ENCODE assay signal across 1 cellular context in the genomic region with DNA sequence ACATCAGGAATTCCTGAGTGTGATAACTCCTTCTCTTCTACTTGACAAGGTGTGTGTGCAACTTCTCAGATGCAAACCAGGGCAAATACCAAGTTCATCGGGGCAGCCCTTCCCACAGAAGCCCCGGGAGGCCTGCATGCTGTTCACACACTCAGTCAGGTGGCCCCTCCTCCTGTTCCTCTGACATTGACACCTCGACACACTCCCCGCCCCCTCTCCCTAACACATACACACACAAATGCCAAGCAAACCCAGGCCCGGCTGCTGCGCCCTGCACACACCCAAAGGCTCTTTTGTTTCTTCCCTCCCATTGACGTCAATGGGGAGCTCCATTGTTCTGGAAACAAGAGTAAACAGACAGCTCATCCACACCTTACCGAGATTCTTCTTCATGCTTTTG.
TF ChIP-seq lines count a peak whose summit lies in the region.

No MANE protein-coding gene starts in this region.

TF ChIP-seq in HepG2, 621 proteins besides CTCF, POLR2A, EP300 and RAD21 (continued from another document and continues in another):
- TF ChIP-seq ZBTB33 (CRISPR knock-in tag; IDR thresholded peaks at IDR 0.05) (no peak), ZNF639 (CRISPR knock-in tag; conservative IDR thresholded peaks at IDR 0.05) (no peak), TRAFD1 (CRISPR knock-in tag; IDR thresholded peaks at IDR 0.05; ENCODE audit: borderline replicate concordance) (no peak), MEIS2 (CRISPR knock-in tag; IDR thresholded peaks at IDR 0.05) (no peak), SATB2 (CRISPR knock-in tag; IDR thresholded peaks at IDR 0.05) (no peak), KAT7 (CRISPR knock-in tag; IDR thresholded peaks at IDR 0.05; ENCODE audit: borderline replicate concordance) (no peak), SP5 (CRISPR knock-in tag; IDR thresholded peaks at IDR 0.05; ENCODE audit: borderline replicate concordance, low read depth) (peak; percentile 39; the same call in 1 of the 2 replicates), ZSCAN25 (CRISPR knock-in tag; IDR thresholded peaks at IDR 0.05) (no peak), RBFOX2 (IDR thresholded peaks at IDR 0.05; ENCODE audit: low read depth, low read length) (no peak), SETDB1 (CRISPR knock-in tag; IDR thresholded peaks at IDR 0.05; ENCODE audit: borderline replicate concordance) (no peak), ZNF224 (CRISPR knock-in tag; IDR thresholded peaks at IDR 0.05) (no peak), MXI1 (IDR thresholded peaks at IDR 0.05; ENCODE audit: borderline replicate concordance, low read depth, low read length) (peak; percentile 57; the same call in 1 of the 3 replicates), ZNF557 (CRISPR knock-in tag; IDR thresholded peaks at IDR 0.05) (0 out of 2 replicates have a peak, but pooled peaks have one; percentile 69), MLXIP (CRISPR knock-in tag; IDR thresholded peaks at IDR 0.05; ENCODE audit: borderline replicate concordance) (no peak), GPN1 (CRISPR knock-in tag; IDR thresholded peaks at IDR 0.05; ENCODE audit: borderline replicate concordance) (no peak), MNT (IDR thresholded peaks at IDR 0.05) (peak; percentile 44; the same call in 1 of the 2 replicates), ZNF253 (CRISPR knock-in tag; IDR thresholded peaks at IDR 0.05; ENCODE audit: borderline replicate concordance) (no peak), RXRA (CRISPR knock-in tag; IDR thresholded peaks at IDR 0.05) (no peak), ZNF234 (CRISPR knock-in tag; conservative IDR thresholded peaks at IDR 0.05) (no peak)
- TF ChIP-seq, protein P1, sequence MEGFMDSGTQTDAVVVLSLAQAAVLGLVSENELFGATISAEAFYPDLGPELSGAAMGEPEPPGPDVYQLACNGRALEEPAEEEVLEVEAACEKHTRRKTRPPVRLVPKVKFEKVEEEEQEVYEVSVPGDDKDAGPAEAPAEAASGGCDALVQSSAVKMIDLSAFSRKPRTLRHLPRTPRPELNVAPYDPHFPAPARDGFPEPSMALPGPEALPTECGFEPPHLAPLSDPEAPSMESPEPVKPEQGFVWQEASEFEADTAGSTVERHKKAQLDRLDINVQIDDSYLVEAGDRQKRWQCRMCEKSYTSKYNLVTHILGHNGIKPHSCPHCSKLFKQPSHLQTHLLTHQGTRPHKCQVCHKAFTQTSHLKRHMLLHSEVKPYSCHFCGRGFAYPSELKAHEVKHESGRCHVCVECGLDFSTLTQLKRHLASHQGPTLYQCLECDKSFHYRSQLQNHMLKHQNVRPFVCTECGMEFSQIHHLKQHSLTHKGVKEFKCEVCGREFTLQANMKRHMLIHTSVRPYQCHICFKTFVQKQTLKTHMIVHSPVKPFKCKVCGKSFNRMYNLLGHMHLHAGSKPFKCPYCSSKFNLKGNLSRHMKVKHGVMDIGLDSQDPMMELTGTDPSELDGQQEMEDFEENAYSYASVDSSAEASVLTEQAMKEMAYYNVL (CRISPR knock-in tag; IDR thresholded peaks at IDR 0.05; ENCODE audit: borderline replicate concordance): no peak
- TF ChIP-seq, protein P2, sequence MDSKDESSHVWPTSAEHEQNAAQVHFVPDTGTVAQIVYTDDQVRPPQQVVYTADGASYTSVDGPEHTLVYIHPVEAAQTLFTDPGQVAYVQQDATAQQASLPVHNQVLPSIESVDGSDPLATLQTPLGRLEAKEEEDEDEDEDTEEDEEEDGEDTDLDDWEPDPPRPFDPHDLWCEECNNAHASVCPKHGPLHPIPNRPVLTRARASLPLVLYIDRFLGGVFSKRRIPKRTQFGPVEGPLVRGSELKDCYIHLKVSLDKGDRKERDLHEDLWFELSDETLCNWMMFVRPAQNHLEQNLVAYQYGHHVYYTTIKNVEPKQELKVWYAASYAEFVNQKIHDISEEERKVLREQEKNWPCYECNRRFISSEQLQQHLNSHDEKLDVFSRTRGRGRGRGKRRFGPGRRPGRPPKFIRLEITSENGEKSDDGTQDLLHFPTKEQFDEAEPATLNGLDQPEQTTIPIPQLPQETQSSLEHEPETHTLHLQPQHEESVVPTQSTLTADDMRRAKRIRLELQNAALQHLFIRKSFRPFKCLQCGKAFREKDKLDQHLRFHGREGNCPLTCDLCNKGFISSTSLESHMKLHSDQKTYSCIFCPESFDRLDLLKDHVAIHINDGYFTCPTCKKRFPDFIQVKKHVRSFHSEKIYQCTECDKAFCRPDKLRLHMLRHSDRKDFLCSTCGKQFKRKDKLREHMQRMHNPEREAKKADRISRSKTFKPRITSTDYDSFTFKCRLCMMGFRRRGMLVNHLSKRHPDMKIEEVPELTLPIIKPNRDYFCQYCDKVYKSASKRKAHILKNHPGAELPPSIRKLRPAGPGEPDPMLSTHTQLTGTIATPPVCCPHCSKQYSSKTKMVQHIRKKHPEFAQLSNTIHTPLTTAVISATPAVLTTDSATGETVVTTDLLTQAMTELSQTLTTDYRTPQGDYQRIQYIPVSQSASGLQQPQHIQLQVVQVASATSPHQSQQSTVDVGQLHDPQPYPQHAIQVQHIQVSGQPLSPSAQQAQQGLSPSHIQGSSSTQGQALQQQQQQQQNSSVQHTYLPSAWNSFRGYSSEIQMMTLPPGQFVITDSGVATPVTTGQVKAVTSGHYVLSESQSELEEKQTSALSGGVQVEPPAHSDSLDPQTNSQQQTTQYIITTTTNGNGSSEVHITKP (CRISPR knock-in tag; IDR thresholded peaks at IDR 0.05; ENCODE audit: low read depth): peak; percentile 70; the same call in 1 of the 2 replicates
- TF ChIP-seq, protein P3, sequence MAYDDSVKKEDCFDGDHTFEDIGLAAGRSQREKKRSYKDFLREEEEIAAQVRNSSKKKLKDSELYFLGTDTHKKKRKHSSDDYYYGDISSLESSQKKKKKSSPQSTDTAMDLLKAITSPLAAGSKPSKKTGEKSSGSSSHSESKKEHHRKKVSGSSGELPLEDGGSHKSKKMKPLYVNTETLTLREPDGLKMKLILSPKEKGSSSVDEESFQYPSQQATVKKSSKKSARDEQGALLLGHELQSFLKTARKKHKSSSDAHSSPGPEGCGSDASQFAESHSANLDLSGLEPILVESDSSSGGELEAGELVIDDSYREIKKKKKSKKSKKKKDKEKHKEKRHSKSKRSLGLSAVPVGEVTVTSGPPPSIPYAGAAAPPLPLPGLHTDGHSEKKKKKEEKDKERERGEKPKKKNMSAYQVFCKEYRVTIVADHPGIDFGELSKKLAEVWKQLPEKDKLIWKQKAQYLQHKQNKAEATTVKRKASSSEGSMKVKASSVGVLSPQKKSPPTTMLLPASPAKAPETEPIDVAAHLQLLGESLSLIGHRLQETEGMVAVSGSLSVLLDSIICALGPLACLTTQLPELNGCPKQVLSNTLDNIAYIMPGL (CRISPR knock-in tag; IDR thresholded peaks at IDR 0.05; ENCODE audit: borderline replicate concordance in 1 of 2, low read depth in 1 of 2): no peak
- TF ChIP-seq, protein P4, sequence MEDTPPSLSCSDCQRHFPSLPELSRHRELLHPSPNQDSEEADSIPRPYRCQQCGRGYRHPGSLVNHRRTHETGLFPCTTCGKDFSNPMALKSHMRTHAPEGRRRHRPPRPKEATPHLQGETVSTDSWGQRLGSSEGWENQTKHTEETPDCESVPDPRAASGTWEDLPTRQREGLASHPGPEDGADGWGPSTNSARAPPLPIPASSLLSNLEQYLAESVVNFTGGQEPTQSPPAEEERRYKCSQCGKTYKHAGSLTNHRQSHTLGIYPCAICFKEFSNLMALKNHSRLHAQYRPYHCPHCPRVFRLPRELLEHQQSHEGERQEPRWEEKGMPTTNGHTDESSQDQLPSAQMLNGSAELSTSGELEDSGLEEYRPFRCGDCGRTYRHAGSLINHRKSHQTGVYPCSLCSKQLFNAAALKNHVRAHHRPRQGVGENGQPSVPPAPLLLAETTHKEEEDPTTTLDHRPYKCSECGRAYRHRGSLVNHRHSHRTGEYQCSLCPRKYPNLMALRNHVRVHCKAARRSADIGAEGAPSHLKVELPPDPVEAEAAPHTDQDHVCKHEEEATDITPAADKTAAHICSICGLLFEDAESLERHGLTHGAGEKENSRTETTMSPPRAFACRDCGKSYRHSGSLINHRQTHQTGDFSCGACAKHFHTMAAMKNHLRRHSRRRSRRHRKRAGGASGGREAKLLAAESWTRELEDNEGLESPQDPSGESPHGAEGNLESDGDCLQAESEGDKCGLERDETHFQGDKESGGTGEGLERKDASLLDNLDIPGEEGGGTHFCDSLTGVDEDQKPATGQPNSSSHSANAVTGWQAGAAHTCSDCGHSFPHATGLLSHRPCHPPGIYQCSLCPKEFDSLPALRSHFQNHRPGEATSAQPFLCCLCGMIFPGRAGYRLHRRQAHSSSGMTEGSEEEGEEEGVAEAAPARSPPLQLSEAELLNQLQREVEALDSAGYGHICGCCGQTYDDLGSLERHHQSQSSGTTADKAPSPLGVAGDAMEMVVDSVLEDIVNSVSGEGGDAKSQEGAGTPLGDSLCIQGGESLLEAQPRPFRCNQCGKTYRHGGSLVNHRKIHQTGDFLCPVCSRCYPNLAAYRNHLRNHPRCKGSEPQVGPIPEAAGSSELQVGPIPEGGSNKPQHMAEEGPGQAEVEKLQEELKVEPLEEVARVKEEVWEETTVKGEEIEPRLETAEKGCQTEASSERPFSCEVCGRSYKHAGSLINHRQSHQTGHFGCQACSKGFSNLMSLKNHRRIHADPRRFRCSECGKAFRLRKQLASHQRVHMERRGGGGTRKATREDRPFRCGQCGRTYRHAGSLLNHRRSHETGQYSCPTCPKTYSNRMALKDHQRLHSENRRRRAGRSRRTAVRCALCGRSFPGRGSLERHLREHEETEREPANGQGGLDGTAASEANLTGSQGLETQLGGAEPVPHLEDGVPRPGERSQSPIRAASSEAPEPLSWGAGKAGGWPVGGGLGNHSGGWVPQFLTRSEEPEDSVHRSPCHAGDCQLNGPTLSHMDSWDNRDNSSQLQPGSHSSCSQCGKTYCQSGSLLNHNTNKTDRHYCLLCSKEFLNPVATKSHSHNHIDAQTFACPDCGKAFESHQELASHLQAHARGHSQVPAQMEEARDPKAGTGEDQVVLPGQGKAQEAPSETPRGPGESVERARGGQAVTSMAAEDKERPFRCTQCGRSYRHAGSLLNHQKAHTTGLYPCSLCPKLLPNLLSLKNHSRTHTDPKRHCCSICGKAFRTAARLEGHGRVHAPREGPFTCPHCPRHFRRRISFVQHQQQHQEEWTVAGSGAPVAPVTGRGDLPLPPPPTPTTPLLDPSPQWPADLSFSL (CRISPR knock-in tag; IDR thresholded peaks at IDR 0.05): 0 out of 2 replicates have a peak, but pooled peaks have one; percentile 54
